Comparison of ENCODE assay signal across 15 cellular contexts in genomic region chrX:30992381-30992904, GRCh38.
DNase-seq lines count a peak whose midpoint lies in the region; ATAC-seq and TF ChIP-seq lines count a peak whose summit lies in the region.
"Had no signal": no experiment of that assay in that cellular context is flagged by ENCODE, and none has a peak within 500 bp of the region (broad histone marks: within the 10 kb centered on the region; RNA-seq: fewer than 3 reads in every experiment).

No MANE protein-coding gene starts in this region.

- 29% methylated on average over 4 of the region's 4 CpGs for WGBS in right lobe of liver (ENCODE audit: insufficient coverage, low coverage, low lambda C conversion rate, missing lambda C conversion rate)
- WGBS in ovary, 3 donors: 33 to 43% (median 39%) methylated on average over 4 of the region's 4 CpGs

- no peaks in the 10 kb centered on the region for H3K36me3 Mint-ChIP-seq in T-helper 17 cell (ENCODE audit: low read depth)
- H3K36me3 Mint-ChIP-seq: activated naive CD8-positive, alpha-beta T cell treated with anti-CD3 and anti-CD28 coated beads, Interleukin-2, amount 10 ng/mL, durations not matched to agents 7 days and 5 days; stimulated activated naive B cell treated with anti-CD40 and anti-IgM and Interleukin-4, amounts not matched to agents 10 μg/mL and 1 μg/mL and 100 μg/mL, for 72 hours had no signal

- no peaks in the 10 kb centered on the region for H3K4me1 Mint-ChIP-seq in T-helper 17 cell
- H3K4me1 Mint-ChIP-seq: activated naive CD8-positive, alpha-beta T cell treated with anti-CD3 and anti-CD28 coated beads, Interleukin-2, amount 10 ng/mL, durations not matched to agents 7 days and 5 days; stimulated activated naive B cell treated with anti-CD40 and anti-IgM and Interleukin-4, amounts not matched to agents 10 μg/mL and 1 μg/mL and 100 μg/mL, for 72 hours had no signal

- H3K36me3 ChIP-seq in right lobe of liver (no peaks in the 10 kb centered on the region), vagina (no peaks in the 10 kb centered on the region), ovary (no peaks in the 10 kb centered on the region)
- H3K36me3 ChIP-seq: right atrium auricular region, WERI-Rb-1 had no signal

- no peak overlapping the region for H3K4me3 Mint-ChIP-seq in T-helper 17 cell
- H3K4me3 Mint-ChIP-seq: activated naive CD8-positive, alpha-beta T cell treated with anti-CD3 and anti-CD28 coated beads, Interleukin-2, amount 10 ng/mL, durations not matched to agents 7 days and 5 days; stimulated activated naive B cell treated with anti-CD40 and anti-IgM and Interleukin-4, amounts not matched to agents 10 μg/mL and 1 μg/mL and 100 μg/mL, for 72 hours had no signal

- no peak overlapping the region for H3K4me3 ChIP-seq in right lobe of liver
- no peak overlapping the region for H3K4me3 ChIP-seq in vagina
- H3K4me3 ChIP-seq in ovary: no peak overlapping the region
- H3K4me3 ChIP-seq: coronary artery, right atrium auricular region, SK-N-MC had no signal

- TF ChIP-seq POLR2A in right lobe of liver (IDR thresholded peaks at IDR 0.05) (no peak), vagina (IDR thresholded peaks at IDR 0.05) (no peak), ovary (IDR thresholded peaks at IDR 0.05) (no peak)

- no peak for TF ChIP-seq EP300 in ovary (IDR thresholded peaks at IDR 0.05)

- intact Hi-C loops in right lobe of liver (cut with DNase I): no loop called here
- intact Hi-C loops in vagina (cut with DNase I): no loop called here
- intact Hi-C loops in ovary (cut with DNase I): no loop called here

- H3K4me1 ChIP-seq in right lobe of liver (peaks cover 0 to 12% (median 0%) of the 10 kb centered on the region in 4 donors), vagina (no peaks in the 10 kb centered on the region), ovary (ENCODE audit: insufficient read depth) (no peaks in the 10 kb centered on the region)
- H3K4me1 ChIP-seq: right atrium auricular region had no signal

- no peaks in the 10 kb centered on the region for H3K27me3 ChIP-seq in right lobe of liver
- no peaks in the 10 kb centered on the region for H3K27me3 ChIP-seq in vagina
- H3K27me3 ChIP-seq in ovary: no peaks in the 10 kb centered on the region
- H3K27me3 ChIP-seq: right atrium auricular region had no signal

- peak; percentile 80 for DNase-seq in DMS153 (lab: John Stamatoyannopoulos, UW)
- DNase-seq in NCI-H1105 (lab: John Stamatoyannopoulos, UW): peak; percentile 74
- DNase-seq in T-helper 17 cell: no peak
- DNase-seq in right lobe of liver: no peak
- no peak for DNase-seq in activated CD8-positive, alpha-beta memory T cell treated with anti-CD3 and anti-CD28 coated beads, Interleukin-2, amount 50 U/mL, for 4 hours
- no peak for DNase-seq in vagina (ENCODE audit: extremely low spot score in 2 of 2)
- no peak for DNase-seq in ovary
- DNase-seq: activated naive CD8-positive, alpha-beta T cell treated with anti-CD3 and anti-CD28 coated beads, Interleukin-2, amount 10 ng/mL, durations not matched to agents 7 days and 5 days; stimulated activated CD4-positive, alpha-beta T cell treated with anti-CD3 and anti-CD28 coated beads, Interleukin-4, amount 100 ng/mL, for 24 hours; stimulated activated naive B cell treated with anti-CD40 and anti-IgM and Interleukin-4, amounts not matched to agents 10 μg/mL and 1 μg/mL and 100 μg/mL, for 72 hours; WERI-Rb-1 had no signal

- H3K27ac ChIP-seq in right lobe of liver (no peak overlapping the region), vagina (no peak overlapping the region), ovary (no peak overlapping the region)
- H3K27ac ChIP-seq: coronary artery, right atrium auricular region, SK-N-MC, WERI-Rb-1 had no signal

- H3K27ac Mint-ChIP-seq in T-helper 17 cell: peak overlapping the region; percentile 24
- H3K27ac Mint-ChIP-seq: activated naive CD8-positive, alpha-beta T cell treated with anti-CD3 and anti-CD28 coated beads, Interleukin-2, amount 10 ng/mL, durations not matched to agents 7 days and 5 days; stimulated activated naive B cell treated with anti-CD40 and anti-IgM and Interleukin-4, amounts not matched to agents 10 μg/mL and 1 μg/mL and 100 μg/mL, for 72 hours had no signal

- no peak for TF ChIP-seq CTCF in right lobe of liver (IDR thresholded peaks at IDR 0.05)
- TF ChIP-seq CTCF in vagina (IDR thresholded peaks at IDR 0.05): no peak
- TF ChIP-seq CTCF in ovary (IDR thresholded peaks at IDR 0.05): no peak

- H3K9me3 ChIP-seq in T-helper 17 cell (ENCODE audit: control insufficient read depth, low read length, poor library complexity, severe bottlenecking): no peaks in the 10 kb centered on the region
- H3K9me3 ChIP-seq in right lobe of liver: no peaks in the 10 kb centered on the region
- no peaks in the 10 kb centered on the region for H3K9me3 ChIP-seq in vagina
- no peaks in the 10 kb centered on the region for H3K9me3 ChIP-seq in ovary
- H3K9me3 ChIP-seq: right atrium auricular region had no signal

- ATAC-seq in T-helper 17 cell: no peak
- peak in 3 of 4 donors; percentile 16 to 42 (median 23) for ATAC-seq in right lobe of liver
- no peak for ATAC-seq in GM21619 (IDR thresholded peaks at IDR 0.05; ENCODE audit: unreplicated experiment)
- ATAC-seq: stimulated activated naive B cell treated with anti-CD40 and anti-IgM and Interleukin-4, amounts not matched to agents 10 μg/mL and 1 μg/mL and 100 μg/mL, for 72 hours had no signal

- H3K27me3 Mint-ChIP-seq in T-helper 17 cell: no peaks in the 10 kb centered on the region

Comparison
In these comparisons a context has a peak if more than half of its experiments do, and no peak if none do; other contexts are left out.
1. DNase-seq: peak in DMS153 (single experiment) and NCI-H1105 (single experiment); none in T-helper 17 cell (0 of 3), right lobe of liver (0 of 3), activated CD8-positive, alpha-beta memory T cell treated with anti-CD3 and anti-CD28 coated beads, Interleukin-2, amount 50 U/mL, for 4 hours (single experiment), vagina (0 of 2) and ovary (0 of 5).
2. ATAC-seq: peak in right lobe of liver (3 of 4); none in T-helper 17 cell (single experiment) and GM21619 (single experiment).